10 cellular contexts compared by ENCODE assay signal in genomic region chr3:173733029-173733652, GRCh38.
A peak's percentile ranks its signal among the peaks of the same experiment; 100 is the strongest.
DNase-seq lines count a peak whose midpoint lies in the region; ATAC-seq and TF ChIP-seq lines count a peak whose summit lies in the region.
"Had no signal": no experiment of that assay in that cellular context is flagged by ENCODE, and none has a peak within 500 bp of the region (broad histone marks: within the 10 kb centered on the region; RNA-seq: fewer than 3 reads in every experiment).

No MANE protein-coding gene starts in this region.

- peak; percentile 1 to 13 for DNase-seq in NCI-H524 (lab: John Stamatoyannopoulos, UW)
- DNase-seq in NCI-H524 treated with DMSO at 0.1 percent for 48 hours (lab: John Stamatoyannopoulos, UW) = no peak
- DNase-seq in NCI-H82 treated with DMSO at 0.1 percent for 48 hours (lab: John Stamatoyannopoulos, UW; ENCODE audit: unreplicated experiment) = peak; percentile 30
- no peak for DNase-seq in esophagus muscularis mucosa (ENCODE audit: extremely low spot score)
- DNase-seq in smooth muscle cell of the brain vasculature (ENCODE audit: low read depth, low spot score) = peak; percentile 17
- no peak for DNase-seq in GDM1 (lab: John Stamatoyannopoulos, UW)
- DNase-seq in suprapubic skin (ENCODE audit: low spot score in 2 of 2) = no peak
- DNase-seq: activated T-cell treated with anti-CD3 and anti-CD28 coated beads, Interleukin-2, amount 50 U/mL, for 4 hours had no signal

- H3K36me3 ChIP-seq in esophagus muscularis mucosa (no peaks in the 10 kb centered on the region), suprapubic skin (no peaks in the 10 kb centered on the region)
- H3K36me3 ChIP-seq: BLaER1 treated with 17β-estradiol and CSF1 and Interleukin-3, amounts not matched to agents 10 nM and 100 nM had no signal

- intact Hi-C loops in esophagus muscularis mucosa (cut with DNase I) = no loop called here

- H3K4me3 ChIP-seq in esophagus muscularis mucosa (no peak overlapping the region), suprapubic skin (no peak overlapping the region)
- H3K4me3 ChIP-seq: BLaER1 treated with 17β-estradiol and CSF1 and Interleukin-3, amounts not matched to agents 10 nM and 100 nM had no signal

- WGBS in esophagus muscularis mucosa = 89% methylated on average over 1 of the region's 1 CpG
- WGBS in suprapubic skin = 79% methylated on average over 1 of the region's 1 CpG

- no peak for ATAC-seq in GM18870 (IDR thresholded peaks at IDR 0.05; ENCODE audit: unreplicated experiment)
- ATAC-seq: activated T-cell treated with anti-CD3 and anti-CD28 coated beads, Interleukin-2, amount 50 U/mL, for 4 hours had no signal

- H3K9me3 ChIP-seq in esophagus muscularis mucosa (no peaks in the 10 kb centered on the region), suprapubic skin (no peaks in the 10 kb centered on the region)
- H3K9me3 ChIP-seq: BLaER1 treated with 17β-estradiol and CSF1 and Interleukin-3, amounts not matched to agents 10 nM and 100 nM had no signal

- no peaks in the 10 kb centered on the region for H3K27me3 ChIP-seq in esophagus muscularis mucosa
- no peaks in the 10 kb centered on the region for H3K27me3 ChIP-seq in suprapubic skin
- H3K27me3 ChIP-seq: BLaER1 treated with 17β-estradiol and CSF1 and Interleukin-3, amounts not matched to agents 10 nM and 100 nM had no signal

- no peak for TF ChIP-seq EP300 in esophagus muscularis mucosa (IDR thresholded peaks at IDR 0.05)
- TF ChIP-seq EP300 in suprapubic skin (IDR thresholded peaks at IDR 0.05) = no peak

- H3K4me1 ChIP-seq in esophagus muscularis mucosa (no peaks in the 10 kb centered on the region), suprapubic skin (no peaks in the 10 kb centered on the region)
- H3K4me1 ChIP-seq: BLaER1 treated with 17β-estradiol and CSF1 and Interleukin-3, amounts not matched to agents 10 nM and 100 nM had no signal

- no peak for TF ChIP-seq POLR2A in esophagus muscularis mucosa (IDR thresholded peaks at IDR 0.05; ENCODE audit: low read depth)
- TF ChIP-seq POLR2A in suprapubic skin (IDR thresholded peaks at IDR 0.05) = no peak

- H3K27ac ChIP-seq in esophagus muscularis mucosa (replicated peaks in 1 of 4) = no peak overlapping the region
- H3K27ac ChIP-seq in suprapubic skin = no peak overlapping the region
- H3K27ac ChIP-seq: BLaER1 treated with 17β-estradiol and CSF1 and Interleukin-3, amounts not matched to agents 10 nM and 100 nM had no signal

- TF ChIP-seq CTCF in esophagus muscularis mucosa (IDR thresholded peaks at IDR 0.05) (peak; percentile 12 to 43 (median 33)), suprapubic skin (IDR thresholded peaks at IDR 0.05) (peak in 1 of 2 donors; percentile 27)

Comparison
In these comparisons a context has a peak if more than half of its experiments do, and no peak if none do; other contexts are left out.
1. DNase-seq: peak in NCI-H524 (2 of 2), NCI-H82 treated with DMSO at 0.1 percent for 48 hours (single experiment) and smooth muscle cell of the brain vasculature (single experiment); none in NCI-H524 treated with DMSO at 0.1 percent for 48 hours (single experiment), esophagus muscularis mucosa (single experiment), GDM1 (single experiment) and suprapubic skin (0 of 2).